In genomic region chr12:42617622-42618021, GRCh38 we compare ENCODE assay signal across 36 cellular contexts. TPM values are rescaled to one million over a fixed set of nuclear protein-coding genes. Genes with fewer than 3 reads are reported as not detected.
A peak's percentile ranks its signal among the peaks of the same experiment; 100 is the strongest.
DNase-seq lines count a peak whose midpoint lies in the region; ATAC-seq, FAIRE-seq and TF ChIP-seq lines count a peak whose summit lies in the region.
"Had no signal": no experiment of that assay in that cellular context is flagged by ENCODE, and none has a peak within 500 bp of the region (broad histone marks: within the 10 kb centered on the region; RNA-seq: fewer than 3 reads in every experiment).

No MANE protein-coding gene starts in this region.

- no peaks in the 10 kb centered on the region for H3K36me3 ChIP-seq in mammary epithelial cell (ENCODE audit: insufficient read depth, low read length)
- H3K36me3 ChIP-seq: colonic mucosa, esophagus squamous epithelium, ovary, thyroid gland, vagina, WERI-Rb-1 had no signal

- in situ Hi-C loops in mammary epithelial cell (cut with MboI; ENCODE audit: low sequenced_read_pairs in 2 of 2) = no loop called here

- no peaks in the 10 kb centered on the region for H3K27me3 Mint-ChIP-seq in WTC11 (ENCODE audit: low read depth)
- H3K27me3 Mint-ChIP-seq: activated CD4-positive, alpha-beta T cell treated with anti-CD3 and anti-CD28 coated beads, Interleukin-2, amount 10 ng/mL, durations not matched to agents 24 days and 14 days; natural killer cell treated with Interleukin-12 subunit alpha and Interleukin-12 subunit beta and Interleukin-15 and Interleukin-18, amount 100 ng/mL, for 72 hours; stimulated activated naive CD8-positive, alpha-beta T cell treated with anti-CD3 and anti-CD28 coated beads, Interleukin-15, amount 100 ng/mL, for 72 hours had no signal

- no peaks in the 10 kb centered on the region for H4K20me1 ChIP-seq in mammary epithelial cell (ENCODE audit: insufficient read depth, low read length)

- CTCF ChIA-PET in mammary epithelial cell (lab: Charles Lee; ENCODE audit: low non-redundant PET) (no interaction called here), WTC11 (lab: Charles Lee) (no interaction called here)

- H3K4me3 Mint-ChIP-seq in WTC11 = no peak overlapping the region
- H3K4me3 Mint-ChIP-seq: activated CD4-positive, alpha-beta T cell treated with anti-CD3 and anti-CD28 coated beads, Interleukin-2, amount 10 ng/mL, durations not matched to agents 24 days and 14 days; natural killer cell treated with Interleukin-12 subunit alpha and Interleukin-12 subunit beta and Interleukin-15 and Interleukin-18, amount 100 ng/mL, for 72 hours; stimulated activated naive CD8-positive, alpha-beta T cell treated with anti-CD3 and anti-CD28 coated beads, Interleukin-15, amount 100 ng/mL, for 72 hours had no signal

- no peak overlapping the region for H3K27ac ChIP-seq in mammary epithelial cell (ENCODE audit: insufficient read depth, low read depth, low read length)
- H3K27ac ChIP-seq: colonic mucosa, esophagus squamous epithelium, KMS-11, ovary, thyroid gland, vagina, WERI-Rb-1 had no signal

- H3K4me3 ChIP-seq in mammary epithelial cell (replicated peaks in 1 of 3; ENCODE audit: insufficient read depth in 1 of 3, low read depth in 2 of 3, low read length in 3 of 3) = no peak overlapping the region
- H3K4me3 ChIP-seq: colonic mucosa, esophagus squamous epithelium, ovary, smooth muscle cell, thyroid gland, vagina had no signal

- no peak overlapping the region for H3K27ac Mint-ChIP-seq in WTC11
- H3K27ac Mint-ChIP-seq: activated CD4-positive, alpha-beta T cell treated with anti-CD3 and anti-CD28 coated beads, Interleukin-2, amount 10 ng/mL, durations not matched to agents 24 days and 14 days; natural killer cell treated with Interleukin-12 subunit alpha and Interleukin-12 subunit beta and Interleukin-15 and Interleukin-18, amount 100 ng/mL, for 72 hours; stimulated activated naive CD8-positive, alpha-beta T cell treated with anti-CD3 and anti-CD28 coated beads, Interleukin-15, amount 100 ng/mL, for 72 hours had no signal

- peaks cover 20% of the 10 kb centered on the region for H3K36me3 Mint-ChIP-seq in WTC11

- H3K4me2 ChIP-seq in mammary epithelial cell (ENCODE audit: insufficient read depth, low read depth, low read length) = no peak overlapping the region
- H3K4me2 ChIP-seq: KMS-11, smooth muscle cell had no signal

- no peaks in the 10 kb centered on the region for H3K4me1 ChIP-seq in mammary epithelial cell (ENCODE audit: insufficient read depth, low read length)
- H3K4me1 ChIP-seq: colonic mucosa, esophagus squamous epithelium, thyroid gland, vagina had no signal

- 9% methylated on average over 1 of the region's 1 CpG for WGBS in mammary epithelial cell (ENCODE audit: low coverage, missing lambda C conversion rate)

- dilution Hi-C loops in mammary epithelial cell (cut with HindIII; ENCODE audit: low sequenced_read_pairs) = no loop called here

- H3K27me3 ChIP-seq in mammary epithelial cell (ENCODE audit: insufficient read depth, low read length) = no peaks in the 10 kb centered on the region
- H3K27me3 ChIP-seq: colonic mucosa, esophagus squamous epithelium, ovary, thyroid gland, vagina had no signal

- POLR2A ChIA-PET in WTC11 (lab: Charles Lee) = no interaction called here

- H2AFZ ChIP-seq in mammary epithelial cell (ENCODE audit: low read depth, low read length) = no peak overlapping the region

- no peak for ATAC-seq in WTC11
- ATAC-seq in GM21515 (IDR thresholded peaks at IDR 0.05; ENCODE audit: unreplicated experiment) = no peak
- no peak for ATAC-seq in GM21367 (IDR thresholded peaks at IDR 0.05; ENCODE audit: unreplicated experiment)
- ATAC-seq: left ventricle myocardium superior; natural killer cell treated with Interleukin-12 subunit alpha and Interleukin-12 subunit beta and Interleukin-15 and Interleukin-18, amount 100 ng/mL, for 72 hours; stimulated activated naive CD8-positive, alpha-beta T cell treated with anti-CD3 and anti-CD28 coated beads, Interleukin-15, amount 100 ng/mL, for 72 hours had no signal

- H3K4me1 Mint-ChIP-seq in WTC11 = peaks cover 19% of the 10 kb centered on the region
- H3K4me1 Mint-ChIP-seq: activated CD4-positive, alpha-beta T cell treated with anti-CD3 and anti-CD28 coated beads, Interleukin-2, amount 10 ng/mL, durations not matched to agents 24 days and 14 days; stimulated activated naive CD8-positive, alpha-beta T cell treated with anti-CD3 and anti-CD28 coated beads, Interleukin-15, amount 100 ng/mL, for 72 hours had no signal

- DNase-seq in DMS53 treated with DMSO at 0.1 percent for 48 hours (lab: John Stamatoyannopoulos, UW; ENCODE audit: unreplicated experiment) (peak; percentile 11), M059J (ENCODE audit: low read depth) (peak; percentile 21), mammary epithelial cell (peak; percentile 6), WTC11 (ENCODE audit: low spot score) (no peak), GF-D8 (lab: John Stamatoyannopoulos, UW) (no peak)
- DNase-seq: activated CD4-positive, alpha-beta T cell treated with anti-CD3 and anti-CD28 coated beads, Interleukin-2, amount 10 ng/mL, durations not matched to agents 24 days and 14 days; activated effector memory CD4-positive, alpha-beta T cell treated with anti-CD3 and anti-CD28 coated beads, Interleukin-2, amount 50 U/mL, for 16 hours; activated T-cell treated with anti-CD3 and anti-CD28 coated beads, Interleukin-2, amount 50 U/mL, for 1 hour; colonic mucosa; effector memory CD4-positive, alpha-beta T cell; esophagus squamous epithelium; left ventricle myocardium superior; MV-4-11; NCI-H1694; NCI-H526; NK-92 treated with Interleukin-12 subunit alpha and Interleukin-12 subunit beta, amount 100 ng/mL, for 24 hours; ovary; retina; SHP77; stimulated activated CD4-positive, alpha-beta T cell treated with anti-CD3 and anti-CD28 coated beads, Interleukin-1b, Interleukin-23, amount 100 ng/mL, for 48 hours; stimulated activated CD8-positive, alpha-beta memory T cell treated with anti-CD3 and anti-CD28 coated beads, Interleukin-4, amount 100 ng/mL, for 48 hours; stimulated activated naive CD8-positive, alpha-beta T cell treated with anti-CD3 and anti-CD28 coated beads, Interleukin-15, amount 100 ng/mL, for 72 hours; thyroid gland; WERI-Rb-1 had no signal

- peak; percentile 41 for FAIRE-seq in islet of Langerhans (lab: Jason Lieb, UNC)
- FAIRE-seq: bronchial epithelial cell, D721Med, H54, HTR-8/SVneo had no signal

- intact Hi-C loops in mammary epithelial cell (cut with micrococcal nuclease) = no loop called here

- H3K9ac ChIP-seq in mammary epithelial cell (ENCODE audit: insufficient read depth, low read length) = no peak overlapping the region
- H3K9ac ChIP-seq: KMS-11 had no signal

- no peaks in the 10 kb centered on the region for H3K9me3 ChIP-seq in mammary epithelial cell (replicated peaks; ENCODE audit: insufficient read depth, low read length)
- H3K9me3 ChIP-seq: colonic mucosa, thyroid gland had no signal

- H3K79me2 ChIP-seq in mammary epithelial cell (ENCODE audit: insufficient read depth, low read length) = no peaks in the 10 kb centered on the region

- TF ChIP-seq CTCF in mammary epithelial cell (conservative IDR thresholded peaks at IDR 0.05 in 1 of 2, IDR thresholded peaks at IDR 0.05 in 1 of 2; ENCODE audit: extremely low read depth in 1 of 2, insufficient read depth in 1 of 2, low read depth in 1 of 2, low read length in 2 of 2) (no peak), WTC11 (IDR thresholded peaks at IDR 0.05) (no peak)

- peaks cover 26% of the 10 kb centered on the region for H3K9me3 Mint-ChIP-seq in WTC11
- H3K9me3 Mint-ChIP-seq: activated CD4-positive, alpha-beta T cell treated with anti-CD3 and anti-CD28 coated beads, Interleukin-2, amount 10 ng/mL, durations not matched to agents 24 days and 14 days had no signal

- no TSS peak for BruUV-seq in mammary epithelial cell (replicated peaks; lab: Mats Ljungman, UMichigan)

TF ChIP-seq in WTC11, 78 proteins besides CTCF, POLR2A, EP300 and RAD21:
- no peak for TF ChIP-seq TEAD1 (CRISPR knock-in tag; IDR thresholded peaks at IDR 0.05)
- no peak for TF ChIP-seq HMGXB4 (CRISPR knock-in tag; IDR thresholded peaks at IDR 0.05)
- no peak for TF ChIP-seq ZBTB43 (CRISPR knock-in tag; IDR thresholded peaks at IDR 0.05)

RNA-seq across cellular contexts. Expression of gene PRICKLE1, which starts 28.1 kb away (rescaled TPM):
- 3.9 and 5.1 TPM in 2 replicates for total RNA-seq in M059J (2014; rRNA removed; shearing (Covaris generic))
- total RNA-seq in mammary epithelial cell (10 to 100 TPM; 18.4 to 43.2 TPM), WTC11 (2021) (11.7 to 16.4 TPM (median 15.3 TPM) in 3 replicates)
- 13.9 TPM for polyA plus RNA-seq in mammary epithelial cell
- 129 TPM for polyA minus RNA-seq in mammary epithelial cell
- total RNA-seq: activated CD8-positive, alpha-beta memory T cell treated with anti-CD3 and anti-CD28 coated beads for 36 hours; natural killer cell treated with Interleukin-12 subunit alpha and Interleukin-12 subunit beta and Interleukin-15 and Interleukin-18, amount 100 ng/mL, for 72 hours had no signal

Comparison
In these comparisons a context has a peak if more than half of its experiments do, and no peak if none do; other contexts are left out.
1. DNase-seq: peak in DMS53 treated with DMSO at 0.1 percent for 48 hours (single experiment), M059J (single experiment) and mammary epithelial cell (single experiment); none in WTC11 (single experiment) and GF-D8 (single experiment).